Comparison of ENCODE assay signal across 20 cellular contexts in genomic region chr16:88077328-88078108, GRCh38.
DNase-seq lines count a peak whose midpoint lies in the region; ATAC-seq, FAIRE-seq and TF ChIP-seq lines count a peak whose summit lies in the region.
"Had no signal": no experiment of that assay in that cellular context is flagged by ENCODE, and none has a peak within 500 bp of the region (broad histone marks: within the 10 kb centered on the region; RNA-seq: fewer than 3 reads in every experiment).

No MANE protein-coding gene starts in this region.

- H3K4me3 Mint-ChIP-seq in activated B cell treated with CpG ODN at 0.5 μM for 24 hours: no peak overlapping the region
- no peak overlapping the region for H3K4me3 Mint-ChIP-seq in stimulated activated memory B cell treated with anti-CD40 and anti-IgM and Interleukin-4, amounts not matched to agents 10 μg/mL and 1 μg/mL and 100 μg/mL, for 72 hours
- H3K4me3 Mint-ChIP-seq: CD8-positive, alpha-beta T cell; IgD-negative memory B cell had no signal

- no peaks in the 10 kb centered on the region for H3K9me3 Mint-ChIP-seq in activated B cell treated with CpG ODN at 0.5 μM for 24 hours
- H3K9me3 Mint-ChIP-seq in stimulated activated memory B cell treated with anti-CD40 and anti-IgM and Interleukin-4, amounts not matched to agents 10 μg/mL and 1 μg/mL and 100 μg/mL, for 72 hours: no peaks in the 10 kb centered on the region
- H3K9me3 Mint-ChIP-seq: CD8-positive, alpha-beta T cell; IgD-negative memory B cell had no signal

- H3K4me3 ChIP-seq in kidney (ENCODE audit: low read length in 2 of 2): no peak overlapping the region
- H3K4me3 ChIP-seq: SK-N-MC, testis, vagina had no signal

- H3K4me1 Mint-ChIP-seq in activated B cell treated with CpG ODN at 0.5 μM for 24 hours: peaks cover 18% of the 10 kb centered on the region
- no peaks in the 10 kb centered on the region for H3K4me1 Mint-ChIP-seq in stimulated activated memory B cell treated with anti-CD40 and anti-IgM and Interleukin-4, amounts not matched to agents 10 μg/mL and 1 μg/mL and 100 μg/mL, for 72 hours

- intact Hi-C loops in activated B cell treated with CpG ODN at 0.5 μM for 24 hours (cut with micrococcal nuclease) (no loop called here), kidney (cut with DNase I) (no loop called here)

- peak; percentile 52 for ATAC-seq in activated B cell treated with CpG ODN at 0.5 μM for 24 hours (ENCODE audit: low read depth)
- ATAC-seq in stimulated activated memory B cell treated with anti-CD40 and anti-IgM and Interleukin-4, amounts not matched to agents 10 μg/mL and 1 μg/mL and 100 μg/mL, for 72 hours: no peak
- ATAC-seq: CD8-positive, alpha-beta T cell had no signal

- peaks cover 56% of the 10 kb centered on the region for H3K36me3 Mint-ChIP-seq in activated B cell treated with CpG ODN at 0.5 μM for 24 hours (ENCODE audit: low read depth)
- H3K36me3 Mint-ChIP-seq in stimulated activated memory B cell treated with anti-CD40 and anti-IgM and Interleukin-4, amounts not matched to agents 10 μg/mL and 1 μg/mL and 100 μg/mL, for 72 hours: peaks cover 53% of the 10 kb centered on the region

- peak; percentile 19 for DNase-seq in G401 (ENCODE audit: low spot score)
- no peak for DNase-seq in activated B cell treated with CpG ODN at 0.5 μM for 24 hours
- peak; percentile 57 for DNase-seq in kidney
- no peak for DNase-seq in OCI-M1 (lab: John Stamatoyannopoulos, UW)
- no peak for DNase-seq in SKM-1 (lab: John Stamatoyannopoulos, UW; ENCODE audit: unreplicated experiment)
- DNase-seq in OCI-M2 (lab: John Stamatoyannopoulos, UW; ENCODE audit: unreplicated experiment): no peak
- DNase-seq: activated naive CD4-positive, alpha-beta T cell treated with anti-CD3 and anti-CD28 coated beads, Interleukin-2, amount 50 U/mL, for 16 hours; CD8-positive, alpha-beta T cell; DMS 273 treated with DMSO at 0.1 percent for 48 hours; NCI-H1436; NCI-H526; stimulated activated CD4-positive, alpha-beta T cell treated with anti-CD3 and anti-CD28 coated beads, Interleukin-2, amount 100 ng/mL, for 48 hours; stimulated activated naive CD4-positive, alpha-beta T cell treated with Interleukin-2 at 50 U/mL for 16 hours; testis had no signal

- no peak overlapping the region for H3K27ac ChIP-seq in kidney (ENCODE audit: low read depth in 2 of 2, low read length in 2 of 2)
- H3K27ac ChIP-seq: neutrophil, SK-N-MC, testis, vagina had no signal

- H3K9ac ChIP-seq in kidney (ENCODE audit: low read length in 2 of 2): no peak overlapping the region

- no peak for FAIRE-seq in kidney (lab: Jason Lieb, UNC)
- FAIRE-seq: RCC 7860 had no signal

- H3K27me3 Mint-ChIP-seq in activated B cell treated with CpG ODN at 0.5 μM for 24 hours: no peaks in the 10 kb centered on the region
- no peaks in the 10 kb centered on the region for H3K27me3 Mint-ChIP-seq in stimulated activated memory B cell treated with anti-CD40 and anti-IgM and Interleukin-4, amounts not matched to agents 10 μg/mL and 1 μg/mL and 100 μg/mL, for 72 hours
- H3K27me3 Mint-ChIP-seq: IgD-negative memory B cell had no signal

- in situ Hi-C loops in G401 (cut with HindIII; ENCODE audit: low sequenced_read_pairs): no loop called here

- peak overlapping the region; percentile 41 for H3K27ac Mint-ChIP-seq in activated B cell treated with CpG ODN at 0.5 μM for 24 hours
- H3K27ac Mint-ChIP-seq in stimulated activated memory B cell treated with anti-CD40 and anti-IgM and Interleukin-4, amounts not matched to agents 10 μg/mL and 1 μg/mL and 100 μg/mL, for 72 hours: peak overlapping the region; percentile 47
- H3K27ac Mint-ChIP-seq: CD8-positive, alpha-beta T cell; IgD-negative memory B cell had no signal

- peaks cover under 1 to 10% of the 10 kb centered on the region in 2 donors for H3K36me3 ChIP-seq in kidney (ENCODE audit: control insufficient read depth in 1 of 2, insufficient read depth in 2 of 2, low read length in 2 of 2)

- TF ChIP-seq CTCF in activated B cell treated with CpG ODN at 0.5 μM for 24 hours (IDR thresholded peaks at IDR 0.05) (no peak), kidney (IDR thresholded peaks at IDR 0.05; ENCODE audit: borderline replicate concordance, extremely low read depth, insufficient read depth) (no peak)

- H3K9me3 ChIP-seq in kidney (ENCODE audit: control insufficient read depth in 1 of 2, low read length in 2 of 2): no peaks in the 10 kb centered on the region
- H3K9me3 ChIP-seq: neutrophil, testis, vagina had no signal

- POLR2A ChIA-PET in activated B cell treated with CpG ODN at 0.5 μM for 24 hours (lab: Charles Lee): interaction anchor here (0.7 to 1.8 kb wide), 4 partner anchors 30 to 37 kb away, joined by 3 to 7 read pairs (median 4); no protein-coding TSS in a partner anchor

- no peaks in the 10 kb centered on the region for H3K4me1 ChIP-seq in kidney (ENCODE audit: control insufficient read depth in 1 of 2, insufficient read depth in 1 of 2, low read depth in 1 of 2, low read length in 2 of 2)
- H3K4me1 ChIP-seq: testis, vagina had no signal

- CTCF ChIA-PET in activated B cell treated with CpG ODN at 0.5 μM for 24 hours (lab: Charles Lee): no interaction called here

Comparison
In these comparisons a context has a peak if more than half of its experiments do, and no peak if none do; other contexts are left out.
1. DNase-seq: peak in G401 (single experiment) and kidney (single experiment); none in activated B cell treated with CpG ODN at 0.5 μM for 24 hours (single experiment), OCI-M1 (single experiment), SKM-1 (single experiment) and OCI-M2 (single experiment).